ENCODE assay signal across 21 cellular contexts in genomic region chr15:100463515-100463914, GRCh38.
"Had no signal": no experiment of that assay in that cellular context is flagged by ENCODE, and none has a peak within 500 bp of the region (broad histone marks: within the 10 kb centered on the region; RNA-seq: fewer than 3 reads in every experiment).

No MANE protein-coding gene starts in this region.

- H3K27ac ChIP-seq: cardiac muscle cell, coronary artery, dorsolateral prefrontal cortex, esophagus muscularis mucosa, left ventricle myocardium inferior, right lobe of liver, tibial artery had no signal

- H3K4me1 ChIP-seq: left ventricle myocardium inferior, right lobe of liver had no signal

- H3K36me3 ChIP-seq: cardiac muscle cell, esophagus muscularis mucosa, left ventricle myocardium inferior, neutrophil, right lobe of liver, tibial artery had no signal

- DNase-seq: activated CD4-positive, alpha-beta T cell treated with anti-CD3 and anti-CD28 coated beads for 36 hours; activated CD4-positive, CD25-positive, alpha-beta regulatory T cell; activated naive CD4-positive, alpha-beta T cell treated with Interleukin-2 at 50 U/mL for 16 hours; activated T-cell treated with anti-CD3 and anti-CD28 coated beads for 4 hours; activated T-cell treated with anti-CD3 and anti-CD28 coated beads, Interleukin-2, amount 50 U/mL, for 72 hours; anterior cingulate cortex; cerebellar nuclear complex; dorsolateral prefrontal cortex; effector memory CD4-positive, alpha-beta T cell; islet precursor cell; left ventricle myocardium inferior; right lobe of liver; stimulated activated CD4-positive, alpha-beta T cell treated with anti-CD3 and anti-CD28 coated beads, Interleukin-2, amount 100 ng/mL, for 48 hours; stimulated activated naive CD8-positive, alpha-beta T cell treated with anti-CD3 and anti-CD28 coated beads, Interleukin-15, amount 100 ng/mL, for 72 hours; substantia nigra; tibial artery had no signal

- H3K4me3 ChIP-seq: cardiac muscle cell, coronary artery, dorsolateral prefrontal cortex, esophagus muscularis mucosa, left ventricle myocardium inferior, lung, right lobe of liver, tibial artery had no signal

- H3K9me3 ChIP-seq: neutrophil, right lobe of liver had no signal

- H3K27me3 ChIP-seq: cardiac muscle cell, dorsolateral prefrontal cortex, esophagus muscularis mucosa, neutrophil, right lobe of liver, tibial artery had no signal
